In genomic region chr10:126400641-126401040, GRCh38 we compare ENCODE assay signal across 9 cellular contexts. TPM values are rescaled to one million over a fixed set of nuclear protein-coding genes. Genes with fewer than 3 reads are reported as not detected.
"Had no signal": no experiment of that assay in that cellular context is flagged by ENCODE, and none has a peak within 500 bp of the region (broad histone marks: within the 10 kb centered on the region; RNA-seq: fewer than 3 reads in every experiment).

No MANE protein-coding gene starts in this region.

- ATAC-seq: GM12878 had no signal

- FAIRE-seq: G401.6, GM12878, GM12891, GM12892, GM18507, GM19239 had no signal

- DNase-seq: GDM1, GF-D8 had no signal

- H3K4me3 ChIP-seq: GM12878 had no signal

RNA-seq across cellular contexts. Expression of gene ADAM12, which starts 12.4 kb away (rescaled TPM):
- total RNA-seq: G401 had no signal
